Comparison of ENCODE assay signal across 18 cellular contexts in the genomic region with DNA sequence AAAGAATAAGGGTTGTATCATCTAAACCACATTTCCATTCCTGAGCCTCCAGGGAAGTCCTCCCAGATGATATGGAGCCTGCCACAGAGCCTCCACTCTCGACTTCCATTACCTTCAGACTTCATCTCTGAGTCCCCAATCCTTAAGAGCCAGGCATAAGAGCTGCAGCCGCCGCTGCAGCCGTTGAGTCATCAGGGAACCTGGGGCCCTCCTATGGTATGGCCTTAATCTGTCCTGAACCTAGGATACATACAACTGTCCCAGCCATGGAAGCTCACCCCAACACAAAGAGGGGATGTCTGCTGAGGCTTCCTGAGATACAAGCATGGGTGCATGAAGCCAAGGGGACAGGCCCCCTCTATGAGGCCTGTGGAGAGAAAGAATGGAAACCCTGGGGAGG. TPM values are rescaled to one million over a fixed set of nuclear protein-coding genes. Genes with fewer than 3 reads are reported as not detected.
DNase-seq lines count a peak whose midpoint lies in the region; ATAC-seq and TF ChIP-seq lines count a peak whose summit lies in the region.
"Had no signal": no experiment of that assay in that cellular context is flagged by ENCODE, and none has a peak within 500 bp of the region (broad histone marks: within the 10 kb centered on the region; RNA-seq: fewer than 3 reads in every experiment).

No MANE protein-coding gene starts in this region.

- no peak overlapping the region for H3K27ac Mint-ChIP-seq in endodermal cell
- no peak overlapping the region for H3K27ac Mint-ChIP-seq in T-helper 2 cell treated with Interferon-gamma antibody and Interleukin-4, amounts not matched to agents 5 μg/mL and 100 μg/mL, for 36 hours
- H3K27ac Mint-ChIP-seq: CD14-positive monocyte; CD4-positive, alpha-beta memory T cell had no signal

- H2BK120ac ChIP-seq in mesendoderm (ENCODE audit: low read depth, low read length) = no peak overlapping the region

- peak overlapping the region; percentile 60 for H3K23ac ChIP-seq in mesendoderm (ENCODE audit: low read length)

- WGBS in heart left ventricle, 4 donors = 89 to 96% (median 93%) methylated on average over 4 of the region's 4 CpGs
- 87% methylated on average over 4 of the region's 4 CpGs for WGBS in endodermal cell (ENCODE audit: insufficient coverage in 1 of 2, insufficient read length in 1 of 2), 2 experiments
- WGBS in mesendoderm (ENCODE audit: extremely low coverage, insufficient coverage, low lambda C conversion rate) = no CpG with 5 or more reads among the region's 4 CpGs
- 79 to 94% (median 90%) methylated on average over 4 of the region's 4 CpGs for WGBS in spleen, 5 donors

- H3K9me3 ChIP-seq in heart left ventricle = no peaks in the 10 kb centered on the region
- no peaks in the 10 kb centered on the region for H3K9me3 ChIP-seq in endodermal cell (ENCODE audit: control insufficient read depth, low read length)
- no peaks in the 10 kb centered on the region for H3K9me3 ChIP-seq in spleen
- H3K9me3 ChIP-seq: A549 had no signal

- no peaks in the 10 kb centered on the region for H3K27me3 ChIP-seq in heart left ventricle
- peaks cover 22% of the 10 kb centered on the region for H3K27me3 ChIP-seq in endodermal cell (ENCODE audit: control insufficient read depth, insufficient read depth, low read length, poor library complexity, severe bottlenecking)
- no peaks in the 10 kb centered on the region for H3K27me3 ChIP-seq in mesendoderm (ENCODE audit: insufficient read depth, low read length, poor library complexity)
- H3K27me3 ChIP-seq in spleen (replicated peaks in 1 of 7) = peaks cover 0 to 5% (median 0%) of the 10 kb centered on the region in 7 donors

- no peak overlapping the region for H2BK5ac ChIP-seq in mesendoderm (ENCODE audit: low read length)

- no peaks in the 10 kb centered on the region for H3K9me3 Mint-ChIP-seq in endodermal cell
- no peaks in the 10 kb centered on the region for H3K9me3 Mint-ChIP-seq in T-helper 2 cell treated with Interferon-gamma antibody and Interleukin-4, amounts not matched to agents 5 μg/mL and 100 μg/mL, for 36 hours
- H3K9me3 Mint-ChIP-seq: CD14-positive monocyte; CD4-positive, alpha-beta memory T cell had no signal

- H3K4me1 Mint-ChIP-seq in endodermal cell = no peaks in the 10 kb centered on the region
- peaks cover 5% of the 10 kb centered on the region for H3K4me1 Mint-ChIP-seq in T-helper 2 cell treated with Interferon-gamma antibody and Interleukin-4, amounts not matched to agents 5 μg/mL and 100 μg/mL, for 36 hours (ENCODE audit: low read depth)
- H3K4me1 Mint-ChIP-seq: CD14-positive monocyte; CD4-positive, alpha-beta memory T cell had no signal

- no peak overlapping the region for H3K4me3 Mint-ChIP-seq in endodermal cell
- no peak overlapping the region for H3K4me3 Mint-ChIP-seq in T-helper 2 cell treated with Interferon-gamma antibody and Interleukin-4, amounts not matched to agents 5 μg/mL and 100 μg/mL, for 36 hours
- H3K4me3 Mint-ChIP-seq: CD14-positive monocyte; CD4-positive, alpha-beta memory T cell had no signal

- no peak overlapping the region for H2BK15ac ChIP-seq in mesendoderm (replicated peaks; ENCODE audit: low read depth)

- H2AK5ac ChIP-seq in mesendoderm (ENCODE audit: low read length) = no peak overlapping the region

- no peak overlapping the region for H3K4ac ChIP-seq in mesendoderm (ENCODE audit: low read depth, low read length)

- no peak overlapping the region for H3K18ac ChIP-seq in mesendoderm (ENCODE audit: low read length)

- H4K8ac ChIP-seq in mesendoderm (ENCODE audit: low read depth, low read length) = no peak overlapping the region

- no peak overlapping the region for H3K4me2 ChIP-seq in mesendoderm (ENCODE audit: low read length)
- H3K4me2 ChIP-seq: A549 had no signal

- H3K4me3 ChIP-seq in heart left ventricle (no peak overlapping the region), endodermal cell (ENCODE audit: low read length) (no peak overlapping the region), mesendoderm (ENCODE audit: low read length) (no peak overlapping the region), spleen (no peak overlapping the region)
- H3K4me3 ChIP-seq: A549 had no signal

- H3K36me3 ChIP-seq in heart left ventricle = peaks cover 0 to 5% (median 0%) of the 10 kb centered on the region in 9 donors
- H3K36me3 ChIP-seq in endodermal cell (ENCODE audit: control insufficient read depth, insufficient read depth, low read length) = no peaks in the 10 kb centered on the region
- H3K36me3 ChIP-seq in mesendoderm (ENCODE audit: control insufficient read depth, insufficient read depth, low read length) = no peaks in the 10 kb centered on the region
- peaks cover 0 to 16% (median 0%) of the 10 kb centered on the region in 6 donors for H3K36me3 ChIP-seq in spleen

- no peak overlapping the region for H4K5ac ChIP-seq in mesendoderm (ENCODE audit: low read length)

- TF ChIP-seq CTCF in heart left ventricle (IDR thresholded peaks at IDR 0.05) (no peak), endodermal cell (conservative IDR thresholded peaks at IDR 0.05) (no peak), spleen (IDR thresholded peaks at IDR 0.05 in 8 of 11, conservative IDR thresholded peaks at IDR 0.05 in 3 of 11) (no peak)

- H3K36me3 Mint-ChIP-seq in endodermal cell (ENCODE audit: low read depth) = no peaks in the 10 kb centered on the region
- no peaks in the 10 kb centered on the region for H3K36me3 Mint-ChIP-seq in T-helper 2 cell treated with Interferon-gamma antibody and Interleukin-4, amounts not matched to agents 5 μg/mL and 100 μg/mL, for 36 hours (ENCODE audit: low read depth)
- H3K36me3 Mint-ChIP-seq: CD14-positive monocyte; CD4-positive, alpha-beta memory T cell had no signal

- TF ChIP-seq POLR2A in heart left ventricle (IDR thresholded peaks at IDR 0.05) (no peak), spleen (IDR thresholded peaks at IDR 0.05) (no peak)

- H3K9ac ChIP-seq in endodermal cell (ENCODE audit: extremely low read depth, low read length, poor library complexity, severe bottlenecking) = no peak overlapping the region
- no peak overlapping the region for H3K9ac ChIP-seq in mesendoderm (ENCODE audit: low read length)

- ATAC-seq in heart left ventricle = no peak
- ATAC-seq in HG03135 (IDR thresholded peaks at IDR 0.05; ENCODE audit: unreplicated experiment) = no peak
- ATAC-seq: A549 had no signal

- H3K79me1 ChIP-seq in mesendoderm (ENCODE audit: low read length) = no peaks in the 10 kb centered on the region

- intact Hi-C loops in cardiac septum (cut with DNase I) = no loop called here
- intact Hi-C loops in heart left ventricle (cut with DNase I) = no loop called here
- intact Hi-C loops in spleen (cut with DNase I; ENCODE audit: low total_unique reads) = no loop called here

- H3K56ac ChIP-seq in mesendoderm (ENCODE audit: low read length) = no peak overlapping the region

- H3K27me3 Mint-ChIP-seq in endodermal cell (ENCODE audit: insufficient read depth) = peaks cover 29% of the 10 kb centered on the region
- H3K27me3 Mint-ChIP-seq in T-helper 2 cell treated with Interferon-gamma antibody and Interleukin-4, amounts not matched to agents 5 μg/mL and 100 μg/mL, for 36 hours (ENCODE audit: low read depth) = peaks cover 7% of the 10 kb centered on the region

- H3K27ac ChIP-seq in heart left ventricle (no peak overlapping the region), endodermal cell (ENCODE audit: low read depth, low read length) (no peak overlapping the region), mesendoderm (ENCODE audit: low read depth, low read length) (no peak overlapping the region), spleen (no peak overlapping the region)
- H3K27ac ChIP-seq: 22Rv1, A549 had no signal

- H3K4me1 ChIP-seq in heart left ventricle (peaks cover 0 to 20% (median 8%) of the 10 kb centered on the region in 12 donors), endodermal cell (ENCODE audit: control insufficient read depth, insufficient read depth, low read length) (no peaks in the 10 kb centered on the region), mesendoderm (ENCODE audit: control insufficient read depth, low read depth, low read length) (no peaks in the 10 kb centered on the region), spleen (peaks cover 0 to 14% (median 11%) of the 10 kb centered on the region in 6 donors)
- H3K4me1 ChIP-seq: A549 had no signal

- no peaks in the 10 kb centered on the region for H3K79me2 ChIP-seq in mesendoderm (ENCODE audit: control insufficient read depth, insufficient read depth, low read length)

- DNase-seq in cardiac septum (ENCODE audit: low spot score) (peak; percentile 36), heart left ventricle (no peak), endodermal cell (peak; percentile 39), mesendoderm (no peak), spleen (peak; percentile 21), NCI-H128 (lab: John Stamatoyannopoulos, UW; ENCODE audit: unreplicated experiment) (no peak)
- no peak for DNase-seq in T-helper 2 cell treated with Interferon-gamma antibody and Interleukin-4, amounts not matched to agents 5 μg/mL and 100 μg/mL, for 36 hours (ENCODE audit: low spot score)
- DNase-seq: AML-193; Calu3; CD4-positive, alpha-beta memory T cell; GF-D8; GOT3; H7 had no signal

RNA-seq across cellular contexts. Expression of a gene that starts 16.3 kb away (rescaled TPM):
- 1.9 TPM for total RNA-seq in cardiac septum
- 1 to 10 TPM; 1.8 to 3.9 (median 3.4) TPM for total RNA-seq in heart left ventricle
- 1 to 10 TPM; 2.7 to 2.9 TPM for polyA plus RNA-seq in heart left ventricle
- under 1 TPM in 1 of 2 donors, not detected in 1; 0.04 TPM for total RNA-seq in endodermal cell
- 0.14 TPM for polyA plus RNA-seq in endodermal cell (2013, experiment 1 of 2)
- 0.04 TPM for polyA plus RNA-seq in endodermal cell (2013, experiment 2 of 2)
- polyA plus RNA-seq in mesendoderm (2013, experiment 1 of 2) = 0.06 TPM
- 0.01 TPM for polyA plus RNA-seq in mesendoderm (2013, experiment 2 of 2)
- total RNA-seq in spleen = 10 to 100 TPM; 12.9 to 24.5 (median 16.0) TPM
- 10 to 100 TPM in 1 of 3 donors, 1 to 10 TPM in 2; 2.9 to 12.1 (median 4.4) TPM for polyA plus RNA-seq in spleen
- total RNA-seq: Calu3; CD4-positive, alpha-beta memory T cell had no signal
- polyA plus RNA-seq: A549; BJ; CD4-positive, alpha-beta memory T cell had no signal

RNA-seq across cellular contexts. Expression of a gene that starts 25.9 kb away (rescaled TPM):
- not detected for total RNA-seq in cardiac septum
- 1 to 10 TPM in 1 of 9 donors, under 1 TPM in 1, not detected in 7; 0.56 to 7.1 TPM for total RNA-seq in heart left ventricle
- polyA plus RNA-seq in heart left ventricle = not detected
- not detected for total RNA-seq in endodermal cell
- not detected for polyA plus RNA-seq in endodermal cell (2013, experiment 1 of 2)
- not detected for polyA plus RNA-seq in endodermal cell (2013, experiment 2 of 2)
- 0.06 TPM for polyA plus RNA-seq in mesendoderm (2013, experiment 1 of 2)
- polyA plus RNA-seq in mesendoderm (2013, experiment 2 of 2) = not detected
- total RNA-seq in spleen = 10 to 100 TPM in 1 of 7 donors, 1 to 10 TPM in 5, under 1 TPM in 1; 0.76 to 11.0 (median 4.0) TPM
- polyA plus RNA-seq in spleen = 1 to 10 TPM in 1 of 3 donors, under 1 TPM in 2; 0.22 to 8.3 (median 0.41) TPM
- total RNA-seq: CD4-positive, alpha-beta memory T cell; H7 had no signal
- polyA plus RNA-seq: BJ; CD4-positive, alpha-beta memory T cell had no signal

Comparison
In these comparisons a context has a peak if more than half of its experiments do, and no peak if none do; other contexts are left out.
1. DNase-seq: peak in cardiac septum (single experiment), endodermal cell (single experiment) and spleen (single experiment); none in heart left ventricle (0 of 5), mesendoderm (single experiment), T-helper 2 cell treated with Interferon-gamma antibody and Interleukin-4, amounts not matched to agents 5 μg/mL and 100 μg/mL, for 36 hours (single experiment) and NCI-H128 (single experiment).